ENCODE assay signal across 36 cellular contexts in genomic region chr3:186275436-186275835, GRCh38.
"Had no signal": no experiment of that assay in that cellular context is flagged by ENCODE, and none has a peak within 500 bp of the region (broad histone marks: within the 10 kb centered on the region; RNA-seq: fewer than 3 reads in every experiment).

No MANE protein-coding gene starts in this region.

- H3K27me3 ChIP-seq: adrenal gland, body of pancreas, brain microvascular endothelial cell, breast epithelium had no signal

- H3K27me3 Mint-ChIP-seq: activated B cell treated with CpG ODN at 0.5 μM for 24 hours had no signal

- DNase-seq: activated B cell treated with CpG ODN at 0.5 μM for 24 hours; activated CD4-positive, alpha-beta memory T cell treated with anti-CD3 and anti-CD28 coated beads for 36 hours; activated CD4-positive, alpha-beta T cell treated with anti-CD3 and anti-CD28 coated beads for 4 hours; activated CD4-positive, alpha-beta T cell treated with anti-CD3 and anti-CD28 coated beads, Interleukin-2, amount 10 ng/mL, durations not matched to agents 24 days and 14 days; activated CD4-positive, alpha-beta T cell treated with anti-CD3 and anti-CD28 coated beads, Interleukin-2, amount 50 U/mL, for 1 hour; activated CD4-positive, alpha-beta T cell treated with anti-CD3 and anti-CD28 coated beads, Interleukin-2, amount 50 U/mL, for 4 hours; activated CD4-positive, CD25-positive, alpha-beta regulatory T cell treated with anti-CD3 and anti-CD28 coated beads, Interleukin-2, amount 50 U/mL, for 72 hours; activated CD8-positive, alpha-beta memory T cell treated with anti-CD3 and anti-CD28 coated beads, Interleukin-2, amount 50 U/mL, for 4 hours; activated CD8-positive, alpha-beta T cell treated with anti-CD3 and anti-CD28 coated beads for 36 hours; activated effector memory CD4-positive, alpha-beta T cell treated with anti-CD3 and anti-CD28 coated beads, Interleukin-2, amount 50 U/mL, for 16 hours; activated gamma-delta T cell treated with Interleukin-2 at 50 U/mL for 16 hours; activated naive CD4-positive, alpha-beta T cell; activated naive CD4-positive, alpha-beta T cell treated with anti-CD3 and anti-CD28 coated beads for 36 hours; activated naive CD4-positive, alpha-beta T cell treated with anti-CD3 and anti-CD28 coated beads, Interleukin-2, amount 50 U/mL, for 16 hours; activated naive CD8-positive, alpha-beta T cell treated with anti-CD3 and anti-CD28 coated beads for 36 hours; activated T-cell treated with anti-CD3 and anti-CD28 coated beads for 4 hours; activated T-cell treated with anti-CD3 and anti-CD28 coated beads, Interleukin-2, amount 50 U/mL, for 1 hour; activated T-cell treated with anti-CD3 and anti-CD28 coated beads, Interleukin-2, amount 50 U/mL, for 4 hours; activated T-cell treated with anti-CD3 and anti-CD28 coated beads, Interleukin-2, amount 50 U/mL, for 72 hours; adrenal gland; amniotic stem cell; aorta; body of pancreas; brain microvascular endothelial cell; central memory CD4-positive, alpha-beta T cell; SW 1271; T-helper 1 cell; T-helper 2 cell; T-helper 9 cell had no signal

- ATAC-seq: activated CD8-positive, alpha-beta T cell treated with anti-CD3 and anti-CD28 coated beads for 36 hours; activated naive CD4-positive, alpha-beta T cell treated with anti-CD3 and anti-CD28 coated beads, Interleukin-2, amount 50 U/mL, for 72 hours; activated T-cell treated with anti-CD3 and anti-CD28 coated beads, Interleukin-2, amount 50 U/mL, for 4 hours; activated T-cell treated with anti-CD3 and anti-CD28 coated beads, Interleukin-2, amount 50 U/mL, for 72 hours; activated T-helper 17 cell treated with anti-CD3 and anti-CD28 coated beads, Interleukin-2, amount 50 U/mL, for 72 hours; body of pancreas had no signal

- H3K4me1 Mint-ChIP-seq: activated CD4-positive, alpha-beta T cell treated with anti-CD3 and anti-CD28 coated beads, Interleukin-2, amount 10 ng/mL, durations not matched to agents 24 days and 14 days; activated naive CD8-positive, alpha-beta T cell treated with anti-CD3 and anti-CD28 coated beads for 36 hours; activated T-helper 17 cell treated with anti-CD3 and anti-CD28 coated beads, Interleukin-2, amount 50 U/mL, for 72 hours had no signal

- H3K9me3 ChIP-seq: adrenal gland, body of pancreas, breast epithelium had no signal

- H3K9me3 Mint-ChIP-seq: activated B cell treated with CpG ODN at 0.5 μM for 24 hours; activated CD4-positive, alpha-beta memory T cell treated with anti-CD3 and anti-CD28 coated beads for 36 hours; activated CD4-positive, alpha-beta T cell treated with anti-CD3 and anti-CD28 coated beads, Interleukin-2, amount 10 ng/mL, durations not matched to agents 24 days and 14 days; activated CD8-positive, alpha-beta T cell treated with anti-CD3 and anti-CD28 coated beads for 36 hours; activated naive CD4-positive, alpha-beta T cell treated with anti-CD3 and anti-CD28 coated beads for 36 hours; activated naive CD4-positive, alpha-beta T cell treated with anti-CD3 and anti-CD28 coated beads, Interleukin-2, amount 50 U/mL, for 72 hours; activated naive CD8-positive, alpha-beta T cell treated with anti-CD3 and anti-CD28 coated beads for 36 hours; activated T-cell treated with anti-CD3 and anti-CD28 coated beads, Interleukin-2, amount 50 U/mL, for 4 hours; activated T-cell treated with anti-CD3 and anti-CD28 coated beads, Interleukin-2, amount 50 U/mL, for 72 hours; activated T-helper 1 cell treated with anti-CD3 and anti-CD28 coated beads, Interleukin-12 subunit alpha, Interleukin-12 subunit beta, Interleukin-2, Interleukin-4 antibody, amounts not matched to agents 30 ng/mL and 10 ng/mL and 1 ng/mL, durations not matched to agents 14 hours and 24 hours and 36 hours; activated T-helper 17 cell treated with anti-CD3 and anti-CD28 coated beads, Interleukin-2, amount 50 U/mL, for 72 hours; T-helper 1 cell treated with Interleukin-12 subunit alpha and Interleukin-12 subunit beta and Interleukin-4 antibody, amounts not matched to agents 30 μg/mL and 1 μg/mL, for 36 hours; T-helper 2 cell treated with Interferon-gamma antibody and Interleukin-4, amounts not matched to agents 5 μg/mL and 100 μg/mL, for 36 hours had no signal

- H3K4me1 ChIP-seq: adrenal gland, body of pancreas, breast epithelium had no signal

- H3K4me3 Mint-ChIP-seq: activated B cell treated with CpG ODN at 0.5 μM for 24 hours; activated CD4-positive, alpha-beta memory T cell treated with anti-CD3 and anti-CD28 coated beads for 36 hours; activated CD4-positive, alpha-beta T cell treated with anti-CD3 and anti-CD28 coated beads, Interleukin-2, amount 10 ng/mL, durations not matched to agents 24 days and 14 days; activated CD8-positive, alpha-beta T cell treated with anti-CD3 and anti-CD28 coated beads for 36 hours; activated naive CD4-positive, alpha-beta T cell treated with anti-CD3 and anti-CD28 coated beads for 36 hours; activated naive CD8-positive, alpha-beta T cell treated with anti-CD3 and anti-CD28 coated beads for 36 hours; activated T-cell treated with anti-CD3 and anti-CD28 coated beads, Interleukin-2, amount 50 U/mL, for 4 hours; activated T-cell treated with anti-CD3 and anti-CD28 coated beads, Interleukin-2, amount 50 U/mL, for 72 hours; activated T-helper 1 cell treated with anti-CD3 and anti-CD28 coated beads, Interleukin-12 subunit alpha, Interleukin-12 subunit beta, Interleukin-2, Interleukin-4 antibody, amounts not matched to agents 30 ng/mL and 10 ng/mL and 1 ng/mL, durations not matched to agents 14 hours and 24 hours and 36 hours; activated T-helper 17 cell treated with anti-CD3 and anti-CD28 coated beads, Interleukin-2, amount 50 U/mL, for 72 hours; T-helper 1 cell treated with Interleukin-12 subunit alpha and Interleukin-12 subunit beta and Interleukin-4 antibody, amounts not matched to agents 30 μg/mL and 1 μg/mL, for 36 hours; T-helper 2 cell treated with Interferon-gamma antibody and Interleukin-4, amounts not matched to agents 5 μg/mL and 100 μg/mL, for 36 hours had no signal

- H3K36me3 Mint-ChIP-seq: activated CD4-positive, alpha-beta memory T cell treated with anti-CD3 and anti-CD28 coated beads for 36 hours; activated naive CD4-positive, alpha-beta T cell treated with anti-CD3 and anti-CD28 coated beads, Interleukin-2, amount 50 U/mL, for 72 hours; activated naive CD8-positive, alpha-beta T cell treated with anti-CD3 and anti-CD28 coated beads for 36 hours had no signal

- H3K4me3 ChIP-seq: adrenal gland, body of pancreas, breast epithelium had no signal

- H3K27ac ChIP-seq: adrenal gland, body of pancreas, brain microvascular endothelial cell, breast epithelium, VCaP had no signal

- H3K27ac Mint-ChIP-seq: activated B cell treated with CpG ODN at 0.5 μM for 24 hours; activated CD4-positive, alpha-beta memory T cell treated with anti-CD3 and anti-CD28 coated beads for 36 hours; activated CD4-positive, alpha-beta T cell treated with anti-CD3 and anti-CD28 coated beads, Interleukin-2, amount 10 ng/mL, durations not matched to agents 24 days and 14 days; activated CD8-positive, alpha-beta T cell treated with anti-CD3 and anti-CD28 coated beads for 36 hours; activated naive CD4-positive, alpha-beta T cell treated with anti-CD3 and anti-CD28 coated beads for 36 hours; activated naive CD4-positive, alpha-beta T cell treated with anti-CD3 and anti-CD28 coated beads, Interleukin-2, amount 50 U/mL, for 72 hours; activated naive CD8-positive, alpha-beta T cell treated with anti-CD3 and anti-CD28 coated beads for 36 hours; activated T-cell treated with anti-CD3 and anti-CD28 coated beads, Interleukin-2, amount 50 U/mL, for 72 hours; activated T-helper 1 cell treated with anti-CD3 and anti-CD28 coated beads, Interleukin-12 subunit alpha, Interleukin-12 subunit beta, Interleukin-2, Interleukin-4 antibody, amounts not matched to agents 30 ng/mL and 10 ng/mL and 1 ng/mL, durations not matched to agents 14 hours and 24 hours and 36 hours; activated T-helper 17 cell treated with anti-CD3 and anti-CD28 coated beads, Interleukin-2, amount 50 U/mL, for 72 hours; T-helper 1 cell treated with Interleukin-12 subunit alpha and Interleukin-12 subunit beta and Interleukin-4 antibody, amounts not matched to agents 30 μg/mL and 1 μg/mL, for 36 hours; T-helper 2 cell treated with Interferon-gamma antibody and Interleukin-4, amounts not matched to agents 5 μg/mL and 100 μg/mL, for 36 hours had no signal

- H3K36me3 ChIP-seq: brain microvascular endothelial cell, breast epithelium had no signal
